2 cellular contexts compared by ENCODE assay signal in the genomic region with DNA sequence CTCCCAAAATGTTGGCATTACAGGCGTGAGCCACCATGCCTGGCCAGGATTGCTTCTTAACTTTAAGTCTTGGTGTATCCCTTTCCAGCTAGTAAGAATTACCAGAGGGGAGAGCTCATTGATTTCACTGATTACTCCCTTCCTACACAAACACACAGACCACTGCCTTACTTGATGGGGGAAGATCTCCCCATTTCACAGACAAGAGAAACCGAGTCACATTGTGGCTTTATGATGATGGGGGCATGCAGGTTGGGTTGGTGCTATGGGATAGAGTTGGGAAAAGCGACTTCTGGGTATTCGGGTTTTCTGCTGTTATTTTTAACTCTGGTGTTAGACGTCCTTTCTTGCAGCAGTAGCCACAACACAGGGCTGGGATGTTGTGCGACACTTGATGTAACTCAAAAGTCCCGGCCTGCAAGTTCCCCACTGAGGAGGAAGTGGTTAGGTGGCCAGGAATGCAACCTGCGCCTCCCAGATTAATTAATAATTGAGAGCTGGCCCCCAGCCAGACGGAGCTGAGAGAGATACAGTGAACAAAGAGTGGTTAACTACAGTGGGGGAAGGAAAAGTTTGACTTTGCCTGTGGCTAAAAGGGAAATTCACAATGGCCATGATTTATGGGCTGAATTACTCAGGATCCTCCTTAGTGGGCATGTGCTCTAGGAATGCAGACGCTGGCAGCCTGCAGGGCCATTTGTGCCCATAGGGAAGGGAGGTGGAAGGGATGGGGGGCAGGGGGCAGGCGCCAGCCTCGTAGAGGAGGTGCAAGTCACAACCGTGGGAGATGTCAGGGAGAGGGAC.
TF ChIP-seq lines count a peak whose summit lies in the region.

No MANE protein-coding gene starts in this region.

TF ChIP-seq in A549, 52 proteins besides CTCF, POLR2A, EP300 and RAD21 (continued from another document and continues in another):
- TF ChIP-seq CEBPB (IDR thresholded peaks at IDR 0.05) (peak; percentile 27 to 85; a peak in 3 of 4 replicates), JUN (IDR thresholded peaks at IDR 0.05) (peak; percentile 97 to 98), RFX5 (IDR thresholded peaks at IDR 0.05) (no peak), GATA3 (IDR thresholded peaks at IDR 0.05; ENCODE audit: borderline replicate concordance) (peak; percentile 99), EHMT2 (IDR thresholded peaks at IDR 0.05; ENCODE audit: low read depth) (no peak), SREBF2 (IDR thresholded peaks at IDR 0.05) (no peak), ESRRA (IDR thresholded peaks at IDR 0.05; ENCODE audit: borderline replicate concordance, low read length) (no peak), HOXA7 (CRISPR knock-in tag; IDR thresholded peaks at IDR 0.05) (no peak), JUNB (IDR thresholded peaks at IDR 0.05) (peak; percentile 96), BHLHE40 (IDR thresholded peaks at IDR 0.05; ENCODE audit: low read depth, low read length) (no peak), HOXB13 (CRISPR knock-in tag; IDR thresholded peaks at IDR 0.05; ENCODE audit: low read depth) (peak; percentile 9; the same call in 1 of the 2 replicates), FOSB (CRISPR knock-in tag; IDR thresholded peaks at IDR 0.05) (peak; percentile 21; the same call in 1 of the 2 replicates), NPAS2 (CRISPR knock-in tag; IDR thresholded peaks at IDR 0.05; ENCODE audit: borderline replicate concordance) (no peak), SMC3 (IDR thresholded peaks at IDR 0.05) (peak; percentile 58), POLR2AphosphoS2 (conservative IDR thresholded peaks at IDR 0.05; ENCODE audit: low read length) (no peak), CBX8 (IDR thresholded peaks at IDR 0.05) (no peak), ZFP36 (IDR thresholded peaks at IDR 0.05; ENCODE audit: borderline replicate concordance, partially characterized antibody) (no peak), CHD4 (IDR thresholded peaks at IDR 0.05; ENCODE audit: borderline replicate concordance) (no peak)
- TF ChIP-seq, protein P1, sequence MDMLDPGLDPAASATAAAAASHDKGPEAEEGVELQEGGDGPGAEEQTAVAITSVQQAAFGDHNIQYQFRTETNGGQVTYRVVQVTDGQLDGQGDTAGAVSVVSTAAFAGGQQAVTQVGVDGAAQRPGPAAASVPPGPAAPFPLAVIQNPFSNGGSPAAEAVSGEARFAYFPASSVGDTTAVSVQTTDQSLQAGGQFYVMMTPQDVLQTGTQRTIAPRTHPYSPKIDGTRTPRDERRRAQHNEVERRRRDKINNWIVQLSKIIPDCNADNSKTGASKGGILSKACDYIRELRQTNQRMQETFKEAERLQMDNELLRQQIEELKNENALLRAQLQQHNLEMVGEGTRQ (IDR thresholded peaks at IDR 0.05), result no peak
- TF ChIP-seq, protein P2, sequence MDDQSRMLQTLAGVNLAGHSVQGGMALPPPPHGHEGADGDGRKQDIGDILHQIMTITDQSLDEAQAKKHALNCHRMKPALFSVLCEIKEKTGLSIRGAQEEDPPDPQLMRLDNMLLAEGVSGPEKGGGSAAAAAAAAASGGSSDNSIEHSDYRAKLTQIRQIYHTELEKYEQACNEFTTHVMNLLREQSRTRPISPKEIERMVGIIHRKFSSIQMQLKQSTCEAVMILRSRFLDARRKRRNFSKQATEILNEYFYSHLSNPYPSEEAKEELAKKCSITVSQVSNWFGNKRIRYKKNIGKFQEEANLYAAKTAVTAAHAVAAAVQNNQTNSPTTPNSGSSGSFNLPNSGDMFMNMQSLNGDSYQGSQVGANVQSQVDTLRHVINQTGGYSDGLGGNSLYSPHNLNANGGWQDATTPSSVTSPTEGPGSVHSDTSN (IDR thresholded peaks at IDR 0.05), result peak; percentile 91
- TF ChIP-seq, protein P3, sequence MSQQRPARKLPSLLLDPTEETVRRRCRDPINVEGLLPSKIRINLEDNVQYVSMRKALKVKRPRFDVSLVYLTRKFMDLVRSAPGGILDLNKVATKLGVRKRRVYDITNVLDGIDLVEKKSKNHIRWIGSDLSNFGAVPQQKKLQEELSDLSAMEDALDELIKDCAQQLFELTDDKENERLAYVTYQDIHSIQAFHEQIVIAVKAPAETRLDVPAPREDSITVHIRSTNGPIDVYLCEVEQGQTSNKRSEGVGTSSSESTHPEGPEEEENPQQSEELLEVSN (IDR thresholded peaks at IDR 0.05; ENCODE audit: borderline replicate concordance, low read depth), result peak; percentile 60; the same call in 1 of the 2 replicates
- TF ChIP-seq, protein P4, sequence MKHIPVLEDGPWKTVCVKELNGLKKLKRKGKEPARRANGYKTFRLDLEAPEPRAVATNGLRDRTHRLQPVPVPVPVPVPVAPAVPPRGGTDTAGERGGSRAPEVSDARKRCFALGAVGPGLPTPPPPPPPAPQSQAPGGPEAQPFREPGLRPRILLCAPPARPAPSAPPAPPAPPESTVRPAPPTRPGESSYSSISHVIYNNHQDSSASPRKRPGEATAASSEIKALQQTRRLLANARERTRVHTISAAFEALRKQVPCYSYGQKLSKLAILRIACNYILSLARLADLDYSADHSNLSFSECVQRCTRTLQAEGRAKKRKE (CRISPR knock-in tag; IDR thresholded peaks at IDR 0.05; ENCODE audit: low read depth), result no peak
- TF ChIP-seq, protein P5, sequence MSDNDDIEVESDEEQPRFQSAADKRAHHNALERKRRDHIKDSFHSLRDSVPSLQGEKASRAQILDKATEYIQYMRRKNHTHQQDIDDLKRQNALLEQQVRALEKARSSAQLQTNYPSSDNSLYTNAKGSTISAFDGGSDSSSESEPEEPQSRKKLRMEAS (IDR thresholded peaks at IDR 0.05), result peak; percentile 99
- TF ChIP-seq, protein P6, sequence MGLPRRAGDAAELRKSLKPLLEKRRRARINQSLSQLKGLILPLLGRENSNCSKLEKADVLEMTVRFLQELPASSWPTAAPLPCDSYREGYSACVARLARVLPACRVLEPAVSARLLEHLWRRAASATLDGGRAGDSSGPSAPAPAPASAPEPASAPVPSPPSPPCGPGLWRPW (IDR thresholded peaks at IDR 0.05), result no peak
- TF ChIP-seq, protein P7, sequence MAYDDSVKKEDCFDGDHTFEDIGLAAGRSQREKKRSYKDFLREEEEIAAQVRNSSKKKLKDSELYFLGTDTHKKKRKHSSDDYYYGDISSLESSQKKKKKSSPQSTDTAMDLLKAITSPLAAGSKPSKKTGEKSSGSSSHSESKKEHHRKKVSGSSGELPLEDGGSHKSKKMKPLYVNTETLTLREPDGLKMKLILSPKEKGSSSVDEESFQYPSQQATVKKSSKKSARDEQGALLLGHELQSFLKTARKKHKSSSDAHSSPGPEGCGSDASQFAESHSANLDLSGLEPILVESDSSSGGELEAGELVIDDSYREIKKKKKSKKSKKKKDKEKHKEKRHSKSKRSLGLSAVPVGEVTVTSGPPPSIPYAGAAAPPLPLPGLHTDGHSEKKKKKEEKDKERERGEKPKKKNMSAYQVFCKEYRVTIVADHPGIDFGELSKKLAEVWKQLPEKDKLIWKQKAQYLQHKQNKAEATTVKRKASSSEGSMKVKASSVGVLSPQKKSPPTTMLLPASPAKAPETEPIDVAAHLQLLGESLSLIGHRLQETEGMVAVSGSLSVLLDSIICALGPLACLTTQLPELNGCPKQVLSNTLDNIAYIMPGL (CRISPR knock-in tag; IDR thresholded peaks at IDR 0.05; ENCODE audit: borderline replicate concordance), result no peak
- TF ChIP-seq, protein P8, sequence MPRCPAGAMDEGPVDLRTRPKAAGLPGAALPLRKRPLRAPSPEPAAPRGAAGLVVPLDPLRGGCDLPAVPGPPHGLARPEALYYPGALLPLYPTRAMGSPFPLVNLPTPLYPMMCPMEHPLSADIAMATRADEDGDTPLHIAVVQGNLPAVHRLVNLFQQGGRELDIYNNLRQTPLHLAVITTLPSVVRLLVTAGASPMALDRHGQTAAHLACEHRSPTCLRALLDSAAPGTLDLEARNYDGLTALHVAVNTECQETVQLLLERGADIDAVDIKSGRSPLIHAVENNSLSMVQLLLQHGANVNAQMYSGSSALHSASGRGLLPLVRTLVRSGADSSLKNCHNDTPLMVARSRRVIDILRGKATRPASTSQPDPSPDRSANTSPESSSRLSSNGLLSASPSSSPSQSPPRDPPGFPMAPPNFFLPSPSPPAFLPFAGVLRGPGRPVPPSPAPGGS (IDR thresholded peaks at IDR 0.05), result peak; percentile 96

TF ChIP-seq in K562, 482 proteins besides CTCF, POLR2A, EP300 and RAD21 (continued from another document and continues in another):
- TF ChIP-seq JUN (IDR thresholded peaks at IDR 0.05; ENCODE audit: borderline replicate concordance, low read depth, low read length) (no peak), JUN (CRISPR knock-in tag; IDR thresholded peaks at IDR 0.05; ENCODE audit: borderline replicate concordance) (no peak), TEAD4 (IDR thresholded peaks at IDR 0.05; ENCODE audit: low read length) (peak; percentile 77; the same call in 1 of the 2 replicates), TEAD4 (CRISPR knock-in tag; IDR thresholded peaks at IDR 0.05; ENCODE audit: borderline replicate concordance) (no peak), ETV5 (CRISPR knock-in tag; IDR thresholded peaks at IDR 0.05; ENCODE audit: low read depth) (no peak), BCOR (IDR thresholded peaks at IDR 0.05) (peak; percentile 19; the same call in 1 of the 2 replicates), SRSF7 (optimal IDR thresholded peaks at IDR 0.05; ENCODE audit: low read depth, low read length) (no peak), MXI1 (IDR thresholded peaks at IDR 0.05; ENCODE audit: low read depth, low read length) (no peak), ZEB2 (IDR thresholded peaks at IDR 0.05) (no peak), MED1 (CRISPR knock-in tag; IDR thresholded peaks at IDR 0.05; ENCODE audit: borderline replicate concordance) (no peak), CBFA2T3 (IDR thresholded peaks at IDR 0.05) (peak; percentile 10; the same call in 1 of the 2 replicates), SMAD3 (CRISPR knock-in tag; conservative IDR thresholded peaks at IDR 0.05) (no peak), PHF21A (IDR thresholded peaks at IDR 0.05; ENCODE audit: borderline replicate concordance, low read depth) (no peak)
- TF ChIP-seq, protein P9, sequence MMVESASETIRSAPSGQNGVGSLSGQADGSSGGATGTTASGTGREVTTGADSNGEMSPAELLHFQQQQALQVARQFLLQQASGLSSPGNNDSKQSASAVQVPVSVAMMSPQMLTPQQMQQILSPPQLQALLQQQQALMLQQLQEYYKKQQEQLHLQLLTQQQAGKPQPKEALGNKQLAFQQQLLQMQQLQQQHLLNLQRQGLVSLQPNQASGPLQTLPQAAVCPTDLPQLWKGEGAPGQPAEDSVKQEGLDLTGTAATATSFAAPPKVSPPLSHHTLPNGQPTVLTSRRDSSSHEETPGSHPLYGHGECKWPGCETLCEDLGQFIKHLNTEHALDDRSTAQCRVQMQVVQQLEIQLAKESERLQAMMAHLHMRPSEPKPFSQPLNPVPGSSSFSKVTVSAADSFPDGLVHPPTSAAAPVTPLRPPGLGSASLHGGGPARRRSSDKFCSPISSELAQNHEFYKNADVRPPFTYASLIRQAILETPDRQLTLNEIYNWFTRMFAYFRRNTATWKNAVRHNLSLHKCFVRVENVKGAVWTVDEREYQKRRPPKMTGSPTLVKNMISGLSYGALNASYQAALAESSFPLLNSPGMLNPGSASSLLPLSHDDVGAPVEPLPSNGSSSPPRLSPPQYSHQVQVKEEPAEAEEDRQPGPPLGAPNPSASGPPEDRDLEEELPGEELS (CRISPR knock-in tag; IDR thresholded peaks at IDR 0.05; ENCODE audit: borderline replicate concordance), result no peak
- TF ChIP-seq, protein P10, sequence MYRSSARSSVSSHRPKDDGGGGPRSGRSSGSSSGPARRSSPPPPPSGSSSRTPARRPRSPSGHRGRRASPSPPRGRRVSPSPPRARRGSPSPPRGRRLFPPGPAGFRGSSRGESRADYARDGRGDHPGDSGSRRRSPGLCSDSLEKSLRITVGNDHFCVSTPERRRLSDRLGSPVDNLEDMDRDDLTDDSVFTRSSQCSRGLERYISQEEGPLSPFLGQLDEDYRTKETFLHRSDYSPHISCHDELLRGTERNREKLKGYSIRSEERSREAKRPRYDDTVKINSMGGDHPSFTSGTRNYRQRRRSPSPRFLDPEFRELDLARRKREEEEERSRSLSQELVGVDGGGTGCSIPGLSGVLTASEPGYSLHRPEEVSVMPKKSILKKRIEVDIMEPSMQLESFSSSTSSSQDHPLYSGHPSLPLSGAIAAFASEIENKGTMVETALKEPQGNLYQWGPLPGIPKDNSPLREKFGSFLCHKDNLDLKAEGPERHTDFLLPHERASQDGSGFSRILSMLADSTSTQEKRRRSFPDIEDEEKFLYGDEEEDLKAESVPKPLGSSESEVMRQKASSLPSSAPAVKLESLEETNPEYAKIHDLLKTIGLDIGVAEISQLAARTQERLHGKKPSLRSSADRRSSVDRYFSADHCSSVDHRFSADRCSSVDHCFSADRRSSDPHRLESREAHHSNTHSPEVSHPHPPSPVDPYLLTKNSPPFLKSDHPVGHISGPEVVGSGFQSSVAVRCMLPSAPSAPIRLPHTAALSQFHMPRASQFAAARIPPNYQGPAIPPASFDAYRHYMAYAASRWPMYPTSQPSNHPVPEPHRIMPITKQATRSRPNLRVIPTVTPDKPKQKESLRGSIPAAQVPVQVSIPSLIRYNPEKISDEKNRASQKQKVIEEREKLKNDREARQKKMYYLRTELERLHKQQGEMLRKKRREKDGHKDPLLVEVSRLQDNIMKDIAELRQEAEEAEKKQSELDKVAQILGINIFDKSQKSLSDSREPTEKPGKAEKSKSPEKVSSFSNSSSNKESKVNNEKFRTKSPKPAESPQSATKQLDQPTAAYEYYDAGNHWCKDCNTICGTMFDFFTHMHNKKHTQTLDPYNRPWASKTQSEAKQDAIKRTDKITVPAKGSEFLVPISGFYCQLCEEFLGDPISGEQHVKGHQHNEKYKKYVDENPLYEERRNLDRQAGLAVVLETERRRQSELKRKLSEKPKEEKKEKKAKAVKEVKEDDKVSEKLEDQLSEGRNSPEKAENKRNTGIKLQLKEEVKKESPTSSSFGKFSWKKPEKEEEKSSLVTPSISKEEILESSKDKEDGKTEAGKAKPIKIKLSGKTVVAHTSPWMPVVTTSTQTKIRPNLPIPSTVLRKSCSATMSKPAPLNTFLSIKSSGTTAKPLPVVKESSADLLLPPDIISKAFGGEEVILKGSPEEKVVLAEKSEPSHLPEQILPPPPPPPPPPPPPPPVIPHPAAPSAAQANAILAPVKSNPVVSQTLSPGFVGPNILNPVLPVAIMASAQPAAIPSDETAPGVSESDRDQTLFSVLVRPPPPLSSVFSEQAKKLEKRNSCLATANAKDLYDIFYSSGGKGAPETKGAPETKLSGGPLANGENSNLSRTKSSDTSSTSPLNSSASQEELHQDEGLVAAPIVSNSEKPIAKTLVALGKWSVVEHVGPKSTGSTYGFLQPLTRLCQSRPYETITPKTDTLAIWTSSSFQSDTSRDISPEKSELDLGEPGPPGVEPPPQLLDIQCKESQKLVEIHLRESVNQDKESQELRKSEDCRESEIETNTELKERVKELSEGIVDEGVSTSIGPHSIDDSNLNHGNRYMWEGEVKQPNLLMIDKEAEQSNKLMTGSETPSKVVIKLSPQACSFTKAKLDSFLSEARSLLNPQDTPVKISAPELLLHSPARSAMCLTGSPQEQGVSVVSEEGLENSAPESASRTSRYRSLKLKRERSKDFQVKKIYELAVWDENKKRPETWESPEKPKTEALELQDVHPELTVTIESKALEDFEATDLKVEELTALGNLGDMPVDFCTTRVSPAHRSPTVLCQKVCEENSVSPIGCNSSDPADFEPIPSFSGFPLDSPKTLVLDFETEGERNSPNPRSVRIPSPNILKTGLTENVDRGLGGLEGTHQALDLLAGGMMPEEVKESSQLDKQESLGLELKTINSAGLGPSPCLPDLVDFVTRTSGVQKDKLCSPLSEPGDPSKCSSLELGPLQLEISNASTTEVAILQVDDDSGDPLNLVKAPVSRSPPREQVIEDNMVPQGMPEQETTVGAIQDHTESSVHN (IDR thresholded peaks at IDR 0.05; ENCODE audit: borderline replicate concordance in 1 of 2, low read depth in 1 of 2), result no peak
- TF ChIP-seq, protein P11, sequence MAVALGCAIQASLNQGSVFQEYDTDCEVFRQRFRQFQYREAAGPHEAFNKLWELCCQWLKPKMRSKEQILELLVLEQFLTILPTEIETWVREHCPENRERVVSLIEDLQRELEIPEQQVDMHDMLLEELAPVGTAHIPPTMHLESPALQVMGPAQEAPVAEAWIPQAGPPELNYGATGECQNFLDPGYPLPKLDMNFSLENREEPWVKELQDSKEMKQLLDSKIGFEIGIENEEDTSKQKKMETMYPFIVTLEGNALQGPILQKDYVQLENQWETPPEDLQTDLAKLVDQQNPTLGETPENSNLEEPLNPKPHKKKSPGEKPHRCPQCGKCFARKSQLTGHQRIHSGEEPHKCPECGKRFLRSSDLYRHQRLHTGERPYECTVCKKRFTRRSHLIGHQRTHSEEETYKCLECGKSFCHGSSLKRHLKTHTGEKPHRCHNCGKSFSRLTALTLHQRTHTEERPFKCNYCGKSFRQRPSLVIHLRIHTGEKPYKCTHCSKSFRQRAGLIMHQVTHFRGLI (CRISPR knock-in tag; IDR thresholded peaks at IDR 0.05), result no peak
